In the genomic region with DNA sequence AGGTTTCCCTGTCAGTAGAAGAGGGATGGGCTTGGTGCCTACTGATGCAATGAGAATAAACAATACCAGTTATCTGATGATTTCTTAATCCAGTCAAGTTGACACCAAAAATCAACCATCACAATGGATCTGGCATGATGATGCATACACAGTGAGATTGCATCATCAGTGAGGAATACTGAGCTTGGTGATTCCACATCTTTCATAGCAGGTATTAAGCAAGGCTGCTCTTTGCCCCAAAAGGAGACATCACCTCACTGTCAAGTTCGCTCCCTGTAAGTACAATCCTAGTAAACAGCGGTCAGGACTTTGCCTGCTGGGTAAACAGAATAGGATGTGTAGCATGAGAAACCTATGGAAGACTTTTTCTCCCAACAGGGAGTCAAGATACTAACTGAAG, we compare ENCODE assay signal across 22 cellular contexts.
"Had no signal": no experiment of that assay in that cellular context is flagged by ENCODE, and none has a peak within 500 bp of the region (broad histone marks: within the 10 kb centered on the region; RNA-seq: fewer than 3 reads in every experiment).

No MANE protein-coding gene starts in this region.

- H3K9me3 Mint-ChIP-seq: activated CD4-positive, alpha-beta memory T cell treated with anti-CD3 and anti-CD28 coated beads, Interleukin-2, amount 10 ng/mL, durations not matched to agents 7 days and 5 days had no signal

- H3K36me3 ChIP-seq: thyroid gland had no signal

- H3K27ac ChIP-seq: thyroid gland had no signal

- H3K4me3 Mint-ChIP-seq: activated B cell treated with CpG ODN at 0.5 μM for 24 hours; activated CD4-positive, alpha-beta memory T cell treated with anti-CD3 and anti-CD28 coated beads, Interleukin-2, amount 10 ng/mL, durations not matched to agents 7 days and 5 days; activated CD8-positive, alpha-beta memory T cell treated with anti-CD3 and anti-CD28 coated beads, Interleukin-2, amount 10 ng/mL, durations not matched to agents 7 days and 5 days; activated T-helper 17 cell treated with anti-CD3 and anti-CD28 coated beads, Interleukin-2, amount 50 U/mL, for 72 hours; nephron progenitor cell; T-helper 2 cell treated with Interferon-gamma antibody and Interleukin-4, amounts not matched to agents 5 μg/mL and 100 μg/mL, for 36 hours had no signal

- H3K27me3 Mint-ChIP-seq: activated B cell treated with CpG ODN at 0.5 μM for 24 hours; activated CD4-positive, alpha-beta memory T cell treated with anti-CD3 and anti-CD28 coated beads, Interleukin-2, amount 10 ng/mL, durations not matched to agents 7 days and 5 days; activated CD8-positive, alpha-beta memory T cell treated with anti-CD3 and anti-CD28 coated beads, Interleukin-2, amount 10 ng/mL, durations not matched to agents 7 days and 5 days; activated T-helper 17 cell treated with anti-CD3 and anti-CD28 coated beads, Interleukin-2, amount 50 U/mL, for 72 hours had no signal

- ATAC-seq: activated CD8-positive, alpha-beta memory T cell treated with anti-CD3 and anti-CD28 coated beads, Interleukin-2, amount 10 ng/mL, durations not matched to agents 7 days and 5 days; activated T-helper 17 cell treated with anti-CD3 and anti-CD28 coated beads, Interleukin-2, amount 50 U/mL, for 72 hours; esophagus mucosa; left lobe of liver had no signal

- DNase-seq: activated B cell treated with CpG ODN at 0.5 μM for 24 hours; activated CD4-positive, alpha-beta memory T cell treated with anti-CD3 and anti-CD28 coated beads, Interleukin-2, amount 10 ng/mL, durations not matched to agents 7 days and 5 days; activated CD4-positive, alpha-beta T cell treated with anti-CD3 and anti-CD28 coated beads for 4 hours; activated CD8-positive, alpha-beta memory T cell treated with anti-CD3 and anti-CD28 coated beads, Interleukin-2, amount 10 ng/mL, durations not matched to agents 7 days and 5 days; activated naive CD4-positive, alpha-beta T cell treated with Interleukin-2 at 50 U/mL for 16 hours; aorta; cerebellar nuclear complex; effector CD4-positive, alpha-beta T cell; hippocampal formation; nephron progenitor cell; nucleus accumbens; stimulated activated CD4-positive, alpha-beta T cell treated with anti-CD3 and anti-CD28 coated beads, Interleukin-12 subunit alpha, Interleukin-12 subunit beta, amount 100 ng/mL, for 4 hours; stimulated activated CD4-positive, alpha-beta T cell treated with anti-CD3 and anti-CD28 coated beads, Interleukin-1b, Interleukin-23, amount 100 ng/mL, for 48 hours; stimulated activated CD8-positive, alpha-beta memory T cell treated with anti-CD3 and anti-CD28 coated beads, Interleukin-4, amount 100 ng/mL, for 48 hours; stimulated activated naive CD4-positive, alpha-beta T cell treated with Interleukin-2 at 50 U/mL for 16 hours; thyroid gland had no signal

- H3K4me1 Mint-ChIP-seq: activated B cell treated with CpG ODN at 0.5 μM for 24 hours; activated CD4-positive, alpha-beta memory T cell treated with anti-CD3 and anti-CD28 coated beads, Interleukin-2, amount 10 ng/mL, durations not matched to agents 7 days and 5 days; activated CD8-positive, alpha-beta memory T cell treated with anti-CD3 and anti-CD28 coated beads, Interleukin-2, amount 10 ng/mL, durations not matched to agents 7 days and 5 days; activated T-helper 17 cell treated with anti-CD3 and anti-CD28 coated beads, Interleukin-2, amount 50 U/mL, for 72 hours; nephron progenitor cell had no signal

- FAIRE-seq: keratinocyte, TTC549 had no signal

- H3K27me3 ChIP-seq: thyroid gland had no signal

- H3K9me3 ChIP-seq: thyroid gland had no signal

- H3K4me3 ChIP-seq: thyroid gland had no signal

- H3K36me3 Mint-ChIP-seq: activated CD8-positive, alpha-beta memory T cell treated with anti-CD3 and anti-CD28 coated beads, Interleukin-2, amount 10 ng/mL, durations not matched to agents 7 days and 5 days had no signal

- H3K27ac Mint-ChIP-seq: activated B cell treated with CpG ODN at 0.5 μM for 24 hours; activated CD4-positive, alpha-beta memory T cell treated with anti-CD3 and anti-CD28 coated beads, Interleukin-2, amount 10 ng/mL, durations not matched to agents 7 days and 5 days; activated CD8-positive, alpha-beta memory T cell treated with anti-CD3 and anti-CD28 coated beads, Interleukin-2, amount 10 ng/mL, durations not matched to agents 7 days and 5 days; activated T-helper 17 cell treated with anti-CD3 and anti-CD28 coated beads, Interleukin-2, amount 50 U/mL, for 72 hours; nephron progenitor cell; T-helper 2 cell treated with Interferon-gamma antibody and Interleukin-4, amounts not matched to agents 5 μg/mL and 100 μg/mL, for 36 hours had no signal

- H3K4me1 ChIP-seq: thyroid gland had no signal
